In the genomic region with DNA sequence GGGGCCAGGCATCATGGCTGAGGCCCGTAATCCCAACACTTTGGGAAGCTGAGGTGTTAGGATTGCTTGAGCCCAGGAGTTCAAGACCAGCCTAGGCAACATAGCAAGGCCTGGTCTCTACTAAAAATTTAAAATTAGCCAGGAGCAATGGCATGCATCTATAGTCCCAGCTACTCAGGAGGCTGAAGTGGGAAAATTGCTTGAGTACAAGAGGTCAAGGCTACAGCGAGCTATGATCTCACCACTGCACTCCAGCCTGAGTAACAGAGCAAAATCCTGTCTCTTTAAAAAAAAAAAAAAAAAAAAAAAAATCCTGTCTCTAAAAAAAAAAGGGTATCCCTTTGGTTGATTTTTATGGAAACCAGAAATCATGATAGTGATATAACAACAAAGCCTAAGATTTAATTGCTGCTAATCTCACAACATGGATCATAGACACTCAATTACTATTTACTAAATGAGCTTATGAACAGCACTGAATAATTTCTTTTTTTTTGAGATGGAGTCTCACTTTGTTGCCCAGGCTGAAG, we compare ENCODE assay signal across 1 cellular context.
TF ChIP-seq lines count a peak whose summit lies in the region.

No MANE protein-coding gene starts in this region.

TF ChIP-seq in HepG2, 621 proteins besides CTCF, POLR2A, EP300 and RAD21 (continues in another document):
- no peak for TF ChIP-seq ZNF280D (CRISPR knock-in tag; IDR thresholded peaks at IDR 0.05)
- peak; percentile 31; the same call in 1 of the 2 replicates for TF ChIP-seq FOSL2 (CRISPR knock-in tag; IDR thresholded peaks at IDR 0.05)
- no peak for TF ChIP-seq NFE2L1 (CRISPR knock-in tag; IDR thresholded peaks at IDR 0.05; ENCODE audit: borderline replicate concordance)
- TF ChIP-seq ZNF34 (CRISPR knock-in tag; IDR thresholded peaks at IDR 0.05; ENCODE audit: borderline replicate concordance): no peak
- TF ChIP-seq GATAD2A (CRISPR knock-in tag; IDR thresholded peaks at IDR 0.05): peak; percentile 33; the same call in 1 of the 2 replicates
- TF ChIP-seq ZSCAN9 (CRISPR knock-in tag; IDR thresholded peaks at IDR 0.05; ENCODE audit: borderline replicate concordance): no peak
- TF ChIP-seq, protein P1, sequence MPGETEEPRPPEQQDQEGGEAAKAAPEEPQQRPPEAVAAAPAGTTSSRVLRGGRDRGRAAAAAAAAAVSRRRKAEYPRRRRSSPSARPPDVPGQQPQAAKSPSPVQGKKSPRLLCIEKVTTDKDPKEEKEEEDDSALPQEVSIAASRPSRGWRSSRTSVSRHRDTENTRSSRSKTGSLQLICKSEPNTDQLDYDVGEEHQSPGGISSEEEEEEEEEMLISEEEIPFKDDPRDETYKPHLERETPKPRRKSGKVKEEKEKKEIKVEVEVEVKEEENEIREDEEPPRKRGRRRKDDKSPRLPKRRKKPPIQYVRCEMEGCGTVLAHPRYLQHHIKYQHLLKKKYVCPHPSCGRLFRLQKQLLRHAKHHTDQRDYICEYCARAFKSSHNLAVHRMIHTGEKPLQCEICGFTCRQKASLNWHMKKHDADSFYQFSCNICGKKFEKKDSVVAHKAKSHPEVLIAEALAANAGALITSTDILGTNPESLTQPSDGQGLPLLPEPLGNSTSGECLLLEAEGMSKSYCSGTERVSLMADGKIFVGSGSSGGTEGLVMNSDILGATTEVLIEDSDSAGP (CRISPR knock-in tag; IDR thresholded peaks at IDR 0.05; ENCODE audit: borderline replicate concordance): peak; percentile 68
- no peak for TF ChIP-seq ZNF597 (CRISPR knock-in tag; IDR thresholded peaks at IDR 0.05)
- TF ChIP-seq ZNF326 (CRISPR knock-in tag; IDR thresholded peaks at IDR 0.05; ENCODE audit: borderline replicate concordance): no peak
- TF ChIP-seq ZNF431 (CRISPR knock-in tag; IDR thresholded peaks at IDR 0.05; ENCODE audit: borderline replicate concordance, low read depth): no peak
- no peak for TF ChIP-seq AHDC1 (CRISPR knock-in tag; IDR thresholded peaks at IDR 0.05; ENCODE audit: borderline replicate concordance)
- no peak for TF ChIP-seq ZC3H4 (CRISPR knock-in tag; IDR thresholded peaks at IDR 0.05; ENCODE audit: borderline replicate concordance)
- no peak for TF ChIP-seq MAFG (CRISPR knock-in tag; IDR thresholded peaks at IDR 0.05)
- TF ChIP-seq TCF7 (IDR thresholded peaks at IDR 0.05; ENCODE audit: low read depth): no peak
- TF ChIP-seq ARNTL (CRISPR knock-in tag; IDR thresholded peaks at IDR 0.05): no peak
- no peak for TF ChIP-seq ZNF232 (CRISPR knock-in tag; IDR thresholded peaks at IDR 0.05; ENCODE audit: borderline replicate concordance)
- TF ChIP-seq ZBED4 (CRISPR knock-in tag; IDR thresholded peaks at IDR 0.05; ENCODE audit: borderline replicate concordance): no peak
- peak; percentile 23 for TF ChIP-seq NR2F6 (IDR thresholded peaks at IDR 0.05)
- TF ChIP-seq NR2F6 (CRISPR knock-in tag; IDR thresholded peaks at IDR 0.05): peak; percentile 74
- TF ChIP-seq POLR2G (IDR thresholded peaks at IDR 0.05; ENCODE audit: low read depth, low read length): no peak
- TF ChIP-seq RARA (CRISPR knock-in tag; IDR thresholded peaks at IDR 0.05): peak; percentile 67
- no peak for TF ChIP-seq JUNB (CRISPR knock-in tag; IDR thresholded peaks at IDR 0.05; ENCODE audit: borderline replicate concordance)
- TF ChIP-seq, protein P2, sequence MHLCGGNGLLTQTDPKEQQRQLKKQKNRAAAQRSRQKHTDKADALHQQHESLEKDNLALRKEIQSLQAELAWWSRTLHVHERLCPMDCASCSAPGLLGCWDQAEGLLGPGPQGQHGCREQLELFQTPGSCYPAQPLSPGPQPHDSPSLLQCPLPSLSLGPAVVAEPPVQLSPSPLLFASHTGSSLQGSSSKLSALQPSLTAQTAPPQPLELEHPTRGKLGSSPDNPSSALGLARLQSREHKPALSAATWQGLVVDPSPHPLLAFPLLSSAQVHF (CRISPR knock-in tag; IDR thresholded peaks at IDR 0.05): no peak
- no peak for TF ChIP-seq ZNF367 (CRISPR knock-in tag; IDR thresholded peaks at IDR 0.05; ENCODE audit: borderline replicate concordance)
- no peak for TF ChIP-seq SMAD3 (CRISPR knock-in tag; IDR thresholded peaks at IDR 0.05)
- no peak for TF ChIP-seq ZNF432 (CRISPR knock-in tag; IDR thresholded peaks at IDR 0.05; ENCODE audit: borderline replicate concordance)
- TF ChIP-seq TARDBP (CRISPR knock-in tag; IDR thresholded peaks at IDR 0.05): no peak
- no peak for TF ChIP-seq HDAC2 (CRISPR knock-in tag; IDR thresholded peaks at IDR 0.05)
- TF ChIP-seq ZNF772 (CRISPR knock-in tag; IDR thresholded peaks at IDR 0.05): no peak
- TF ChIP-seq ZNF121 (CRISPR knock-in tag; IDR thresholded peaks at IDR 0.05): no peak
- TF ChIP-seq, protein P3, sequence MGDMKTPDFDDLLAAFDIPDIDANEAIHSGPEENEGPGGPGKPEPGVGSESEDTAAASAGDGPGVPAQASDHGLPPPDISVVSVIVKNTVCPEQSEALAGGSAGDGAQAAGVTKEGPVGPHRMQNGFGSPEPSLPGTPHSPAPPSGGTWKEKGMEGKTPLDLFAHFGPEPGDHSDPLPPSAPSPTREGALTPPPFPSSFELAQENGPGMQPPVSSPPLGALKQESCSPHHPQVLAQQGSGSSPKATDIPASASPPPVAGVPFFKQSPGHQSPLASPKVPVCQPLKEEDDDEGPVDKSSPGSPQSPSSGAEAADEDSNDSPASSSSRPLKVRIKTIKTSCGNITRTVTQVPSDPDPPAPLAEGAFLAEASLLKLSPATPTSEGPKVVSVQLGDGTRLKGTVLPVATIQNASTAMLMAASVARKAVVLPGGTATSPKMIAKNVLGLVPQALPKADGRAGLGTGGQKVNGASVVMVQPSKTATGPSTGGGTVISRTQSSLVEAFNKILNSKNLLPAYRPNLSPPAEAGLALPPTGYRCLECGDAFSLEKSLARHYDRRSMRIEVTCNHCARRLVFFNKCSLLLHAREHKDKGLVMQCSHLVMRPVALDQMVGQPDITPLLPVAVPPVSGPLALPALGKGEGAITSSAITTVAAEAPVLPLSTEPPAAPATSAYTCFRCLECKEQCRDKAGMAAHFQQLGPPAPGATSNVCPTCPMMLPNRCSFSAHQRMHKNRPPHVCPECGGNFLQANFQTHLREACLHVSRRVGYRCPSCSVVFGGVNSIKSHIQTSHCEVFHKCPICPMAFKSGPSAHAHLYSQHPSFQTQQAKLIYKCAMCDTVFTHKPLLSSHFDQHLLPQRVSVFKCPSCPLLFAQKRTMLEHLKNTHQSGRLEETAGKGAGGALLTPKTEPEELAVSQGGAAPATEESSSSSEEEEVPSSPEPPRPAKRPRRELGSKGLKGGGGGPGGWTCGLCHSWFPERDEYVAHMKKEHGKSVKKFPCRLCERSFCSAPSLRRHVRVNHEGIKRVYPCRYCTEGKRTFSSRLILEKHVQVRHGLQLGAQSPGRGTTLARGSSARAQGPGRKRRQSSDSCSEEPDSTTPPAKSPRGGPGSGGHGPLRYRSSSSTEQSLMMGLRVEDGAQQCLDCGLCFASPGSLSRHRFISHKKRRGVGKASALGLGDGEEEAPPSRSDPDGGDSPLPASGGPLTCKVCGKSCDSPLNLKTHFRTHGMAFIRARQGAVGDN (CRISPR knock-in tag; IDR thresholded peaks at IDR 0.05): no peak
- no peak for TF ChIP-seq DDIT3 (CRISPR knock-in tag; IDR thresholded peaks at IDR 0.05)
- TF ChIP-seq U2AF1 (optimal IDR thresholded peaks at IDR 0.05; ENCODE audit: low read depth, low read length): no peak
